16 cellular contexts compared by ENCODE assay signal in genomic region chrX:16643160-16643559, GRCh38. TPM values are rescaled to one million over a fixed set of nuclear protein-coding genes. Genes with fewer than 3 reads are reported as not detected.
DNase-seq lines count a peak whose midpoint lies in the region; ATAC-seq and TF ChIP-seq lines count a peak whose summit lies in the region.
"Had no signal": no experiment of that assay in that cellular context is flagged by ENCODE, and none has a peak within 500 bp of the region (broad histone marks: within the 10 kb centered on the region; RNA-seq: fewer than 3 reads in every experiment).

No MANE protein-coding gene starts in this region.

- no peak overlapping the region for H3K4me3 ChIP-seq in fibroblast of the aortic adventitia (ENCODE audit: low read depth, low read length)
- H3K4me3 ChIP-seq: tibial artery had no signal

- H3K9me3 Mint-ChIP-seq in type B pancreatic cell: peaks cover 6% of the 10 kb centered on the region

- H3K27ac Mint-ChIP-seq in type B pancreatic cell: peak overlapping the region; percentile 10

- ATAC-seq in SK-N-SH treated with all-trans-retinoic acid at 6 μM for 48 hours: peak; percentile 42; the same call in 2 of the 3 replicates

- no peak for TF ChIP-seq CTCF in fibroblast of the aortic adventitia (IDR thresholded peaks at IDR 0.05; ENCODE audit: insufficient read depth, low read length)
- no peak for TF ChIP-seq CTCF in type B pancreatic cell (conservative IDR thresholded peaks at IDR 0.05)

- no peak overlapping the region for H3K4me3 Mint-ChIP-seq in type B pancreatic cell

- H3K36me3 Mint-ChIP-seq in type B pancreatic cell: peaks cover 44% of the 10 kb centered on the region

- DNase-seq in NCI-H748 (lab: John Stamatoyannopoulos, UW; ENCODE audit: unreplicated experiment): peak; percentile 2
- DNase-seq in NCI-H748 treated with DMSO at 0.1 percent for 48 hours (lab: John Stamatoyannopoulos, UW): no peak
- DNase-seq in fibroblast of the aortic adventitia (ENCODE audit: low read depth): peak; percentile 76
- no peak for DNase-seq in type B pancreatic cell (ENCODE audit: extremely low spot score, unreplicated experiment)
- DNase-seq in KG1 (lab: John Stamatoyannopoulos, UW): no peak
- DNase-seq in kidney glomerular epithelial cell (lab: John Stamatoyannopoulos, UW): no peak
- no peak for DNase-seq in cerebellar nuclear complex (lab: John Stamatoyannopoulos, UW)
- DNase-seq: activated gamma-delta T cell treated with Interleukin-2 at 50 U/mL for 16 hours; effector CD8-positive, alpha-beta T cell; KBM-7; NCI-H1694; NCI-H524; tibial artery had no signal

- peaks cover 26% of the 10 kb centered on the region for H3K4me1 Mint-ChIP-seq in type B pancreatic cell (ENCODE audit: unreplicated experiment)

- H3K27me3 Mint-ChIP-seq in type B pancreatic cell: no peaks in the 10 kb centered on the region

TF ChIP-seq in SK-N-SH treated with all-trans-retinoic acid at 6 μM for 48 hours, 23 proteins besides CTCF, POLR2A, EP300 and RAD21:
- TF ChIP-seq ZFP3 (CRISPR knock-in tag; IDR thresholded peaks at IDR 0.05) (no peak), CREB5 (CRISPR knock-in tag; IDR thresholded peaks at IDR 0.05; ENCODE audit: low read depth) (no peak)

RNA-seq across cellular contexts. Expression of gene S100G, which starts 6.8 kb away (rescaled TPM):
- total RNA-seq in fibroblast of the aortic adventitia (ENCODE audit: low replicate concordance) (not detected in 2 replicates), type B pancreatic cell (ENCODE audit: low replicate concordance) (5.5 and 30.8 TPM in 2 replicates)
- total RNA-seq: A172; activated CD8-positive, alpha-beta memory T cell treated with anti-CD3 and anti-CD28 coated beads for 36 hours had no signal

Comparison
In these comparisons a context has a peak if more than half of its experiments do, and no peak if none do; other contexts are left out.
1. DNase-seq: peak in NCI-H748 (single experiment) and fibroblast of the aortic adventitia (single experiment); none in NCI-H748 treated with DMSO at 0.1 percent for 48 hours (single experiment), type B pancreatic cell (single experiment), KG1 (single experiment), kidney glomerular epithelial cell (single experiment) and cerebellar nuclear complex (0 of 2).